8 cellular contexts compared by ENCODE assay signal in the genomic region with DNA sequence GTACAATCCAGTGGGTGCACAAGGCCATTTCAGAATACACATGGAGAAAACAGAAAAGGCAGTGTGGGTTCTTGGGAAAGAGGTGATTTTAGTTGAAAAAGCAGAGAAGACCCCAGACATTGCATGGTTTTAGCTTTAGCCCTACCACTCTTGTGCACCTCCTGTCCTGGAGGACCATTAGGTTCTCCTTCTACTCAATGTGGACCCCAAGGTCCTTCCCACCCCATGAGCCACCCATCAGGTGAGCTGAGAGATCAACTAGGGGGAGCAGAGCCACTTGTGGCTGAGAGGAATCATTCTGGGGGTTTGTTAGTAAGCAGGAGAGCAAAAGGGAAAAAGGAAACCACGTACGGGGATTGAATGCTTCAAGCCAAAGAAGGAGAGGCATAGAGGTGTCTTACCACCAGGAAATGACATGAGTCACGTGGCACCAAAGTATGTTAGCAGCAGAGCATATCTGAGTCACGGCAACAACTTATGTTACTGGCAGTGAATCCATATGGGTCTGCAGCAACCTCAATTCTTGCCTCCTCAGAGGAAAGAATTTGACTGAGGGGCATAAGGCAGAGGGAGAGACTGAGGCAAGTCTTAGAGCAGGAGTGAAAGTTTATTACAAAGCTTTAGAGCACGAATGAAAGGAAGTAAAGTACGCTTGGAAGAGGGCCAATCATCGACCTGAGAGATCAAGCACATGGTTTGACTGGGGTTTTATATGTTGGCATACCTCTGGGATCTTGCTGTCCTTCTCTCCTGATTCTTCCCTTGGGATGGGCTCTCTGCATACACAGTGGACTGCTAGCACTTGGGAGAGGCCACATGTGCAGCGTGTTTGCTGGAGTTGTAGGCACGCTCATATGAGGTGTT.
A peak's percentile ranks its signal among the peaks of the same experiment; 100 is the strongest.
DNase-seq lines count a peak whose midpoint lies in the region; ATAC-seq, FAIRE-seq and TF ChIP-seq lines count a peak whose summit lies in the region.

No MANE protein-coding gene starts in this region.

- no peak overlapping the region for H3K4me3 ChIP-seq in SU-DHL-6 (ENCODE audit: insufficient read depth, low read length, poor library complexity, severe bottlenecking)

- no peaks in the 10 kb centered on the region for H3K36me3 Mint-ChIP-seq in effector memory CD8-positive, alpha-beta T cell (ENCODE audit: insufficient read depth)

- no peaks in the 10 kb centered on the region for H3K9me2 ChIP-seq in SU-DHL-6 (replicated peaks; ENCODE audit: insufficient read depth, low read length)

- TF ChIP-seq CTCF in SU-DHL-6 (IDR thresholded peaks at IDR 0.05; ENCODE audit: insufficient read depth, low read length, poor library complexity, severe bottlenecking) (no peak), D721Med (IDR thresholded peaks at IDR 0.05; ENCODE audit: insufficient read depth, missing control alignments) (no peak)

- no peak overlapping the region for H3K4me2 ChIP-seq in SU-DHL-6 (ENCODE audit: low read depth, low read length, poor library complexity, severe bottlenecking)

- FAIRE-seq in D721Med (lab: Jason Lieb, UNC): no peak

- H3K4me1 Mint-ChIP-seq in effector memory CD8-positive, alpha-beta T cell (ENCODE audit: low read depth in 2 of 2): peaks cover 14 to 15% of the 10 kb centered on the region in 2 donors

- peak overlapping the region; percentile 9 to 52 for H3K4me3 Mint-ChIP-seq in effector memory CD8-positive, alpha-beta T cell

- H3K27ac Mint-ChIP-seq in effector memory CD8-positive, alpha-beta T cell: no peak overlapping the region

- H3K27ac ChIP-seq in SU-DHL-6 (ENCODE audit: low read depth, low read length): no peak overlapping the region

- peaks cover 0 to 4% of the 10 kb centered on the region in 2 donors for H3K27me3 Mint-ChIP-seq in effector memory CD8-positive, alpha-beta T cell

- H2AFZ ChIP-seq in SU-DHL-6 (ENCODE audit: low read depth, low read length, severe bottlenecking): peak overlapping the region; percentile 35

- no peaks in the 10 kb centered on the region for H3F3A ChIP-seq in SU-DHL-6 (ENCODE audit: insufficient read depth)

- ATAC-seq in HG02610 (IDR thresholded peaks at IDR 0.05; ENCODE audit: unreplicated experiment): peak; percentile 40
- peak; percentile 78 for ATAC-seq in effector memory CD8-positive, alpha-beta T cell (replicated peaks)
- ATAC-seq in GM21576 (IDR thresholded peaks at IDR 0.05; ENCODE audit: unreplicated experiment): no peak
- ATAC-seq in GM19328 (IDR thresholded peaks at IDR 0.05; ENCODE audit: unreplicated experiment): no peak

- DNase-seq in effector memory CD8-positive, alpha-beta T cell: peak; percentile 3 to 23 (median 6)
- peak; percentile 16 for DNase-seq in stimulated activated CD8-positive, alpha-beta memory T cell treated with anti-CD3 and anti-CD28 coated beads, Interleukin-4, amount 100 ng/mL, for 24 hours (ENCODE audit: low read depth)
- DNase-seq in cardiac septum (ENCODE audit: low spot score) (no peak), D721Med (ENCODE audit: insufficient read length, low spot score) (no peak)

- H3K9ac ChIP-seq in SU-DHL-6 (ENCODE audit: low read length): no peak overlapping the region

- H3K36me3 ChIP-seq in SU-DHL-6 (ENCODE audit: low read length): no peaks in the 10 kb centered on the region

- no peaks in the 10 kb centered on the region for H3K9me3 Mint-ChIP-seq in effector memory CD8-positive, alpha-beta T cell

- no peaks in the 10 kb centered on the region for H3K79me2 ChIP-seq in SU-DHL-6 (ENCODE audit: insufficient read depth, low read length)

- no peaks in the 10 kb centered on the region for H3K9me3 ChIP-seq in SU-DHL-6 (ENCODE audit: insufficient read depth, low read length)

- no peaks in the 10 kb centered on the region for H4K20me1 ChIP-seq in SU-DHL-6 (ENCODE audit: low read depth, low read length)

- no peaks in the 10 kb centered on the region for H3K27me3 ChIP-seq in SU-DHL-6 (ENCODE audit: low read length)

- intact Hi-C loops in cardiac septum (cut with DNase I): no loop called here

Comparison
In these comparisons a context has a peak if more than half of its experiments do, and no peak if none do; other contexts are left out.
1. ATAC-seq: peak in HG02610 (single experiment) and effector memory CD8-positive, alpha-beta T cell (single experiment); none in GM21576 (single experiment) and GM19328 (single experiment).
2. DNase-seq: peak in effector memory CD8-positive, alpha-beta T cell (3 of 3) and stimulated activated CD8-positive, alpha-beta memory T cell treated with anti-CD3 and anti-CD28 coated beads, Interleukin-4, amount 100 ng/mL, for 24 hours (single experiment); none in cardiac septum (single experiment) and D721Med (single experiment).